ENCODE assay signal across 1 cellular context in genomic region chr17:6510321-6511023, GRCh38.
TF ChIP-seq lines count a peak whose summit lies in the region.

No MANE protein-coding gene starts in this region.

TF ChIP-seq in H1, 55 proteins besides CTCF, POLR2A, EP300 and RAD21:
- TF ChIP-seq BCL11A (IDR thresholded peaks at IDR 0.05; ENCODE audit: low read depth in 2 of 2, low read length in 2 of 2) = no peak
- TF ChIP-seq, protein P1, sequence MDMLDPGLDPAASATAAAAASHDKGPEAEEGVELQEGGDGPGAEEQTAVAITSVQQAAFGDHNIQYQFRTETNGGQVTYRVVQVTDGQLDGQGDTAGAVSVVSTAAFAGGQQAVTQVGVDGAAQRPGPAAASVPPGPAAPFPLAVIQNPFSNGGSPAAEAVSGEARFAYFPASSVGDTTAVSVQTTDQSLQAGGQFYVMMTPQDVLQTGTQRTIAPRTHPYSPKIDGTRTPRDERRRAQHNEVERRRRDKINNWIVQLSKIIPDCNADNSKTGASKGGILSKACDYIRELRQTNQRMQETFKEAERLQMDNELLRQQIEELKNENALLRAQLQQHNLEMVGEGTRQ (IDR thresholded peaks at IDR 0.05; ENCODE audit: low read length) = no peak
- no peak for TF ChIP-seq MAFK (IDR thresholded peaks at IDR 0.05; ENCODE audit: low read depth, low read length)
- TF ChIP-seq KDM5A (IDR thresholded peaks at IDR 0.05; ENCODE audit: low read length) = no peak
- no peak for TF ChIP-seq NANOG (IDR thresholded peaks at IDR 0.05; ENCODE audit: insufficient read depth, low read depth, low read length, poor library complexity, severe bottlenecking)
- no peak for TF ChIP-seq CBX5 (IDR thresholded peaks at IDR 0.05; ENCODE audit: low read depth, low read length)
- no peak for TF ChIP-seq KDM1A (IDR thresholded peaks at IDR 0.05; ENCODE audit: borderline replicate concordance, low read length)
- no peak for TF ChIP-seq POU5F1 (IDR thresholded peaks at IDR 0.05; ENCODE audit: low read depth, low read length)
- TF ChIP-seq ASH2L (IDR thresholded peaks at IDR 0.05; ENCODE audit: low read length) = no peak
- no peak for TF ChIP-seq CBX8 (IDR thresholded peaks at IDR 0.05; ENCODE audit: borderline replicate concordance, low read depth, low read length)
- no peak for TF ChIP-seq E2F6 (IDR thresholded peaks at IDR 0.05)
